ENCODE assay signal across 11 cellular contexts in genomic region chr9:107784235-107784958, GRCh38.
A peak's percentile ranks its signal among the peaks of the same experiment; 100 is the strongest.
DNase-seq lines count a peak whose midpoint lies in the region; ATAC-seq and TF ChIP-seq lines count a peak whose summit lies in the region.
"Had no signal": no experiment of that assay in that cellular context is flagged by ENCODE, and none has a peak within 500 bp of the region (broad histone marks: within the 10 kb centered on the region; RNA-seq: fewer than 3 reads in every experiment).

No MANE protein-coding gene starts in this region.

- ATAC-seq in RWPE2 (ENCODE audit: low read depth) (peak; percentile 61), omental fat pad (ENCODE audit: low FRiP score) (peak; percentile 75), left colon (no peak), HG02610 (IDR thresholded peaks at IDR 0.05; ENCODE audit: unreplicated experiment) (no peak), GM21619 (IDR thresholded peaks at IDR 0.05; ENCODE audit: unreplicated experiment) (no peak)

- no peak overlapping the region for H3K27ac ChIP-seq in RWPE2 (ENCODE audit: poor library complexity, severe bottlenecking)
- H3K27ac ChIP-seq: VCaP had no signal

- no peaks in the 10 kb centered on the region for H3K27me3 ChIP-seq in RWPE2 (ENCODE audit: insufficient read depth, poor library complexity, severe bottlenecking)
- no peaks in the 10 kb centered on the region for H3K27me3 ChIP-seq in BE2C

- DNase-seq in EL (peak; percentile 92), RWPE2 (ENCODE audit: low spot score) (no peak), fibroblast of peridontal ligament (ENCODE audit: extremely low read depth) (peak; percentile 90), omental fat pad (ENCODE audit: low spot score) (no peak), BE2C (no peak), left colon (no peak)
- DNase-seq: DMS79 treated with DMSO at 0.1 percent for 48 hours, NCI-H524 had no signal

- H3K4me1 ChIP-seq in RWPE2 (ENCODE audit: insufficient read depth, poor library complexity, severe bottlenecking), result no peaks in the 10 kb centered on the region
- no peaks in the 10 kb centered on the region for H3K4me1 ChIP-seq in BE2C

- TF ChIP-seq CTCF in RWPE2 (IDR thresholded peaks at IDR 0.05; ENCODE audit: poor library complexity, severe bottlenecking), result no peak
- TF ChIP-seq CTCF in omental fat pad (IDR thresholded peaks at IDR 0.05), result no peak
- TF ChIP-seq CTCF in BE2C (IDR thresholded peaks at IDR 0.05; ENCODE audit: low read depth, low read length), result no peak

- intact Hi-C loops in left colon (cut with DNase I, micrococcal nuclease), result no loop called here

- H3K4me3 ChIP-seq in RWPE2 (ENCODE audit: severe bottlenecking) (no peak overlapping the region), BE2C (ENCODE audit: low read depth, low read length) (no peak overlapping the region)

- H3K9me3 ChIP-seq in RWPE2 (ENCODE audit: severe bottlenecking) (no peaks in the 10 kb centered on the region), BE2C (no peaks in the 10 kb centered on the region)

- H3K36me3 ChIP-seq in RWPE2 (ENCODE audit: low read depth), result no peaks in the 10 kb centered on the region
- no peaks in the 10 kb centered on the region for H3K36me3 ChIP-seq in BE2C

Comparison
In these comparisons a context has a peak if more than half of its experiments do, and no peak if none do; other contexts are left out.
1. DNase-seq: peak in EL (single experiment) and fibroblast of peridontal ligament (single experiment); none in RWPE2 (single experiment), omental fat pad (single experiment), BE2C (single experiment) and left colon (0 of 2).
2. ATAC-seq: peak in RWPE2 (single experiment) and omental fat pad (single experiment); none in left colon (single experiment), HG02610 (single experiment) and GM21619 (single experiment).